1 cellular context compared by ENCODE assay signal in genomic region chr12:28032811-28033537, GRCh38.
TF ChIP-seq lines count a peak whose summit lies in the region.

No MANE protein-coding gene starts in this region.

TF ChIP-seq in IMR-90, 13 proteins besides CTCF, POLR2A, EP300 and RAD21:
- no peak for TF ChIP-seq MAZ (IDR thresholded peaks at IDR 0.05; ENCODE audit: borderline replicate concordance, low read depth, low read length)
- no peak for TF ChIP-seq ELK1 (IDR thresholded peaks at IDR 0.05; ENCODE audit: borderline replicate concordance, low read depth, low read length)
- TF ChIP-seq, protein P1, sequence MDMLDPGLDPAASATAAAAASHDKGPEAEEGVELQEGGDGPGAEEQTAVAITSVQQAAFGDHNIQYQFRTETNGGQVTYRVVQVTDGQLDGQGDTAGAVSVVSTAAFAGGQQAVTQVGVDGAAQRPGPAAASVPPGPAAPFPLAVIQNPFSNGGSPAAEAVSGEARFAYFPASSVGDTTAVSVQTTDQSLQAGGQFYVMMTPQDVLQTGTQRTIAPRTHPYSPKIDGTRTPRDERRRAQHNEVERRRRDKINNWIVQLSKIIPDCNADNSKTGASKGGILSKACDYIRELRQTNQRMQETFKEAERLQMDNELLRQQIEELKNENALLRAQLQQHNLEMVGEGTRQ (IDR thresholded peaks at IDR 0.05; ENCODE audit: low read depth, low read length): no peak
- no peak for TF ChIP-seq RCOR1 (IDR thresholded peaks at IDR 0.05; ENCODE audit: insufficient replicate concordance, low read length)
- no peak for TF ChIP-seq NFE2L2 (IDR thresholded peaks at IDR 0.05; ENCODE audit: low read depth, low read length)
- TF ChIP-seq BHLHE40 (IDR thresholded peaks at IDR 0.05; ENCODE audit: low read depth, low read length): no peak
